1 cellular context compared by ENCODE assay signal in genomic region chr2:218396688-218397501, GRCh38.
TF ChIP-seq lines count a peak whose summit lies in the region.

No MANE protein-coding gene starts in this region.

TF ChIP-seq in GM23338, 12 proteins besides CTCF, POLR2A, EP300 and RAD21 (continued from another document):
- TF ChIP-seq REST (IDR thresholded peaks at IDR 0.05; ENCODE audit: unreplicated experiment) (no peak), ZNF331 (CRISPR knock-in tag; IDR thresholded peaks at IDR 0.05; ENCODE audit: low read depth) (no peak), EZH2phosphoT487 (IDR thresholded peaks at IDR 0.05; ENCODE audit: unreplicated experiment) (peak; percentile 37), NANOG (IDR thresholded peaks at IDR 0.05; ENCODE audit: borderline replicate concordance) (no peak)
